In genomic region chr9:86046930-86047341, GRCh38 we compare ENCODE assay signal across 12 cellular contexts.
"Had no signal": no experiment of that assay in that cellular context is flagged by ENCODE, and none has a peak within 500 bp of the region (broad histone marks: within the 10 kb centered on the region; RNA-seq: fewer than 3 reads in every experiment).

No MANE protein-coding gene starts in this region.

- DNase-seq: activated CD4-positive, alpha-beta T cell treated with anti-CD3 and anti-CD28 coated beads, Interleukin-2, amount 10 ng/mL, durations not matched to agents 7 days and 5 days; activated naive CD4-positive, alpha-beta T cell; aorta; erythroblast; gastrocnemius medialis; islet precursor cell; naive thymus-derived CD8-positive, alpha-beta T cell; stimulated activated naive CD8-positive, alpha-beta T cell treated with anti-CD3 and anti-CD28 coated beads, Interleukin-15, amount 100 ng/mL, for 72 hours had no signal

- ATAC-seq: gastrocnemius medialis; left lobe of liver; naive thymus-derived CD8-positive, alpha-beta T cell; sciatic nerve; stimulated activated naive CD8-positive, alpha-beta T cell treated with anti-CD3 and anti-CD28 coated beads, Interleukin-15, amount 100 ng/mL, for 72 hours had no signal

- H3K27ac ChIP-seq: gastrocnemius medialis, upper lobe of left lung had no signal

- H3K27me3 Mint-ChIP-seq: naive thymus-derived CD8-positive, alpha-beta T cell; stimulated activated naive CD8-positive, alpha-beta T cell treated with anti-CD3 and anti-CD28 coated beads, Interleukin-15, amount 100 ng/mL, for 72 hours had no signal

- H3K4me3 Mint-ChIP-seq: activated CD4-positive, alpha-beta T cell treated with anti-CD3 and anti-CD28 coated beads, Interleukin-2, amount 10 ng/mL, durations not matched to agents 7 days and 5 days; naive thymus-derived CD8-positive, alpha-beta T cell; stimulated activated naive CD8-positive, alpha-beta T cell treated with anti-CD3 and anti-CD28 coated beads, Interleukin-15, amount 100 ng/mL, for 72 hours; T-helper 2 cell treated with Interferon-gamma antibody and Interleukin-4, amounts not matched to agents 5 μg/mL and 100 μg/mL, for 36 hours had no signal

- H3K4me1 ChIP-seq: gastrocnemius medialis, upper lobe of left lung had no signal

- H3K9me3 Mint-ChIP-seq: activated CD4-positive, alpha-beta T cell treated with anti-CD3 and anti-CD28 coated beads, Interleukin-2, amount 10 ng/mL, durations not matched to agents 7 days and 5 days; stimulated activated naive CD8-positive, alpha-beta T cell treated with anti-CD3 and anti-CD28 coated beads, Interleukin-15, amount 100 ng/mL, for 72 hours; T-helper 2 cell treated with Interferon-gamma antibody and Interleukin-4, amounts not matched to agents 5 μg/mL and 100 μg/mL, for 36 hours had no signal

- H3K9me3 ChIP-seq: gastrocnemius medialis, upper lobe of left lung had no signal

- H3K27ac Mint-ChIP-seq: activated CD4-positive, alpha-beta T cell treated with anti-CD3 and anti-CD28 coated beads, Interleukin-2, amount 10 ng/mL, durations not matched to agents 7 days and 5 days; naive thymus-derived CD8-positive, alpha-beta T cell; stimulated activated naive CD8-positive, alpha-beta T cell treated with anti-CD3 and anti-CD28 coated beads, Interleukin-15, amount 100 ng/mL, for 72 hours; T-helper 2 cell treated with Interferon-gamma antibody and Interleukin-4, amounts not matched to agents 5 μg/mL and 100 μg/mL, for 36 hours had no signal

- H3K4me1 Mint-ChIP-seq: activated CD4-positive, alpha-beta T cell treated with anti-CD3 and anti-CD28 coated beads, Interleukin-2, amount 10 ng/mL, durations not matched to agents 7 days and 5 days; naive thymus-derived CD8-positive, alpha-beta T cell; stimulated activated naive CD8-positive, alpha-beta T cell treated with anti-CD3 and anti-CD28 coated beads, Interleukin-15, amount 100 ng/mL, for 72 hours had no signal

- H3K27me3 ChIP-seq: gastrocnemius medialis, upper lobe of left lung had no signal

- H3K36me3 Mint-ChIP-seq: naive thymus-derived CD8-positive, alpha-beta T cell had no signal
